ENCODE assay signal across 11 cellular contexts in genomic region chr19:19562665-19563347, GRCh38. TPM values are rescaled to one million over a fixed set of nuclear protein-coding genes. Genes with fewer than 3 reads are reported as not detected.
DNase-seq lines count a peak whose midpoint lies in the region; ATAC-seq and TF ChIP-seq lines count a peak whose summit lies in the region.
"Had no signal": no experiment of that assay in that cellular context is flagged by ENCODE, and none has a peak within 500 bp of the region (broad histone marks: within the 10 kb centered on the region; RNA-seq: fewer than 3 reads in every experiment).

No MANE protein-coding gene starts in this region.

- intact Hi-C loops in stomach (cut with DNase I; ENCODE audit: low total_unique reads) = no loop called here

- no peak for TF ChIP-seq EP300 in stomach (IDR thresholded peaks at IDR 0.05)

- peaks cover 0 to 12% (median 2%) of the 10 kb centered on the region in 4 donors for H3K36me3 ChIP-seq in stomach
- H3K36me3 ChIP-seq: right lobe of liver had no signal

- H3K9me3 Mint-ChIP-seq in activated CD8-positive, alpha-beta memory T cell treated with anti-CD3 and anti-CD28 coated beads, Interleukin-2, amount 10 ng/mL, durations not matched to agents 7 days and 5 days (ENCODE audit: low read depth) = no peaks in the 10 kb centered on the region
- H3K9me3 Mint-ChIP-seq in stimulated activated memory B cell treated with anti-CD40 and anti-IgM and Interleukin-4, amounts not matched to agents 10 μg/mL and 1 μg/mL and 100 μg/mL, for 72 hours = no peaks in the 10 kb centered on the region
- no peaks in the 10 kb centered on the region for H3K9me3 Mint-ChIP-seq in mesothelial cell of epicardium

- CTCF ChIA-PET in activated CD8-positive, alpha-beta memory T cell treated with anti-CD3 and anti-CD28 coated beads, Interleukin-2, amount 10 ng/mL, durations not matched to agents 7 days and 5 days (lab: Charles Lee) = interaction anchor here (1.0 to 1.6 kb wide), 4 partner anchors 10 to 27 kb away, joined by 3 to 6 read pairs (median 3); no protein-coding TSS in a partner anchor

- TF ChIP-seq CTCF in stomach (IDR thresholded peaks at IDR 0.05) = no peak
- no peak for TF ChIP-seq CTCF in mesothelial cell of epicardium (IDR thresholded peaks at IDR 0.05; ENCODE audit: unreplicated experiment)

- H3K4me3 Mint-ChIP-seq in activated CD8-positive, alpha-beta memory T cell treated with anti-CD3 and anti-CD28 coated beads, Interleukin-2, amount 10 ng/mL, durations not matched to agents 7 days and 5 days = no peak overlapping the region
- no peak overlapping the region for H3K4me3 Mint-ChIP-seq in stimulated activated memory B cell treated with anti-CD40 and anti-IgM and Interleukin-4, amounts not matched to agents 10 μg/mL and 1 μg/mL and 100 μg/mL, for 72 hours
- H3K4me3 Mint-ChIP-seq in mesothelial cell of epicardium = no peak overlapping the region

- H3K27ac ChIP-seq in stomach = no peak overlapping the region
- H3K27ac ChIP-seq: right lobe of liver had no signal

- 74 to 84% (median 77%) methylated on average over 7 to 17 of the region's 17 CpGs for WGBS in stomach, 5 donors

- no peak for TF ChIP-seq POLR2A in stomach (IDR thresholded peaks at IDR 0.05)

- H3K27me3 Mint-ChIP-seq in activated CD8-positive, alpha-beta memory T cell treated with anti-CD3 and anti-CD28 coated beads, Interleukin-2, amount 10 ng/mL, durations not matched to agents 7 days and 5 days = no peaks in the 10 kb centered on the region
- no peaks in the 10 kb centered on the region for H3K27me3 Mint-ChIP-seq in stimulated activated memory B cell treated with anti-CD40 and anti-IgM and Interleukin-4, amounts not matched to agents 10 μg/mL and 1 μg/mL and 100 μg/mL, for 72 hours
- H3K27me3 Mint-ChIP-seq in mesothelial cell of epicardium (ENCODE audit: low read depth) = no peaks in the 10 kb centered on the region

- peak; percentile 70 for ATAC-seq in activated CD8-positive, alpha-beta memory T cell treated with anti-CD3 and anti-CD28 coated beads, Interleukin-2, amount 10 ng/mL, durations not matched to agents 7 days and 5 days
- ATAC-seq in esophagus mucosa = peak; percentile 29
- peak; percentile 17 for ATAC-seq in stimulated activated memory B cell treated with anti-CD40 and anti-IgM and Interleukin-4, amounts not matched to agents 10 μg/mL and 1 μg/mL and 100 μg/mL, for 72 hours

- no peak overlapping the region for H3K4me3 ChIP-seq in stomach
- H3K4me3 ChIP-seq: right lobe of liver had no signal

- DNase-seq in activated CD8-positive, alpha-beta memory T cell treated with anti-CD3 and anti-CD28 coated beads for 4 hours (ENCODE audit: low read depth in 2 of 2) = peak; percentile 20 to 25
- no peak for DNase-seq in activated CD8-positive, alpha-beta memory T cell treated with anti-CD3 and anti-CD28 coated beads for 24 hours
- peak; percentile 51 for DNase-seq in activated CD8-positive, alpha-beta memory T cell treated with anti-CD3 and anti-CD28 coated beads, Interleukin-2, amount 10 ng/mL, durations not matched to agents 7 days and 5 days
- DNase-seq in stomach = no peak
- no peak for DNase-seq in DMS79 treated with DMSO at 0.1 percent for 48 hours (lab: John Stamatoyannopoulos, UW)
- DNase-seq in mesothelial cell of epicardium (ENCODE audit: low spot score in 2 of 2, unreplicated experiment in 2 of 2) = no peak
- DNase-seq: right lobe of liver had no signal

- no peaks in the 10 kb centered on the region for H3K9me3 ChIP-seq in stomach
- H3K9me3 ChIP-seq: right lobe of liver had no signal

- H3K27me3 ChIP-seq in stomach = no peaks in the 10 kb centered on the region
- H3K27me3 ChIP-seq: right lobe of liver had no signal

- no peaks in the 10 kb centered on the region for H3K4me1 Mint-ChIP-seq in activated CD8-positive, alpha-beta memory T cell treated with anti-CD3 and anti-CD28 coated beads, Interleukin-2, amount 10 ng/mL, durations not matched to agents 7 days and 5 days
- H3K4me1 Mint-ChIP-seq in stimulated activated memory B cell treated with anti-CD40 and anti-IgM and Interleukin-4, amounts not matched to agents 10 μg/mL and 1 μg/mL and 100 μg/mL, for 72 hours = peaks cover 12% of the 10 kb centered on the region
- H3K4me1 Mint-ChIP-seq in mesothelial cell of epicardium = no peaks in the 10 kb centered on the region

- peak overlapping the region; percentile 57 for H3K27ac Mint-ChIP-seq in activated CD8-positive, alpha-beta memory T cell treated with anti-CD3 and anti-CD28 coated beads, Interleukin-2, amount 10 ng/mL, durations not matched to agents 7 days and 5 days
- no peak overlapping the region for H3K27ac Mint-ChIP-seq in stimulated activated memory B cell treated with anti-CD40 and anti-IgM and Interleukin-4, amounts not matched to agents 10 μg/mL and 1 μg/mL and 100 μg/mL, for 72 hours
- no peak overlapping the region for H3K27ac Mint-ChIP-seq in mesothelial cell of epicardium

- H3K36me3 Mint-ChIP-seq in activated CD8-positive, alpha-beta memory T cell treated with anti-CD3 and anti-CD28 coated beads, Interleukin-2, amount 10 ng/mL, durations not matched to agents 7 days and 5 days = peaks cover 32% of the 10 kb centered on the region
- H3K36me3 Mint-ChIP-seq in stimulated activated memory B cell treated with anti-CD40 and anti-IgM and Interleukin-4, amounts not matched to agents 10 μg/mL and 1 μg/mL and 100 μg/mL, for 72 hours = peaks cover 70% of the 10 kb centered on the region
- H3K36me3 Mint-ChIP-seq in mesothelial cell of epicardium = peaks cover 24% of the 10 kb centered on the region

- H3K4me1 ChIP-seq in stomach = no peaks in the 10 kb centered on the region
- H3K4me1 ChIP-seq: right lobe of liver had no signal

RNA-seq across cellular contexts. Expression of gene CILP2, which starts 24.7 kb away (rescaled TPM):
- under 1 TPM; 0.12 to 0.15 TPM for total RNA-seq in activated CD8-positive, alpha-beta memory T cell treated with anti-CD3 and anti-CD28 coated beads, Interleukin-2, amount 10 ng/mL, durations not matched to agents 7 days and 5 days
- total RNA-seq in esophagus mucosa = not detected
- 1 to 10 TPM in 1 of 5 donors, under 1 TPM in 2, not detected in 2; under 0.01 to 1.4 (median 0.73) TPM for total RNA-seq in stomach
- under 1 TPM in 1 of 3 donors, not detected in 2; 0.05 TPM for polyA plus RNA-seq in stomach
- total RNA-seq in mesothelial cell of epicardium = 22.7 to 23.2 TPM (median 23.2 TPM) in 3 replicates
- total RNA-seq: SK-MEL-5 had no signal

RNA-seq across cellular contexts. Expression of gene YJEFN3, which starts 34.1 kb away (rescaled TPM):
- total RNA-seq in activated CD8-positive, alpha-beta memory T cell treated with anti-CD3 and anti-CD28 coated beads, Interleukin-2, amount 10 ng/mL, durations not matched to agents 7 days and 5 days = 1 to 10 TPM; 7.4 to 9.9 TPM
- total RNA-seq in esophagus mucosa (1.00 TPM), stomach (100 to 1,000 TPM in 1 of 5 donors, 1 to 10 TPM in 1, under 1 TPM in 3; 0.43 to 117 (median 0.92) TPM), mesothelial cell of epicardium (19.0 to 22.6 TPM (median 20.7 TPM) in 3 replicates)
- polyA plus RNA-seq in stomach = 10 to 100 TPM in 1 of 3 donors, 1 to 10 TPM in 2; 4.9 to 14.5 (median 5.2) TPM

RNA-seq across cellular contexts. Expression of gene NDUFA13, which starts 46.8 kb away (rescaled TPM):
- total RNA-seq in activated CD8-positive, alpha-beta memory T cell treated with anti-CD3 and anti-CD28 coated beads, Interleukin-2, amount 10 ng/mL, durations not matched to agents 7 days and 5 days = 100 to 1,000 TPM; 372 to 417 TPM
- total RNA-seq in esophagus mucosa (314 TPM), stomach (100 to 1,000 TPM in 1 of 5 donors, 10 to 100 TPM in 4; 24.5 to 204 (median 71.4) TPM), mesothelial cell of epicardium (338 to 343 TPM (median 342 TPM) in 3 replicates)
- polyA plus RNA-seq in stomach = 100 to 1,000 TPM; 258 to 367 (median 300) TPM

RNA-seq across cellular contexts. Expression of gene TSSK6, which starts 47.5 kb away (rescaled TPM):
- total RNA-seq in activated CD8-positive, alpha-beta memory T cell treated with anti-CD3 and anti-CD28 coated beads, Interleukin-2, amount 10 ng/mL, durations not matched to agents 7 days and 5 days = 1 to 10 TPM; 4.2 to 6.3 TPM
- total RNA-seq in esophagus mucosa (1.4 TPM), stomach (10 to 100 TPM in 1 of 5 donors, 1 to 10 TPM in 3, not detected in 1; 2.0 to 31.7 (median 5.6) TPM), mesothelial cell of epicardium (1.9 to 2.3 TPM (median 2.1 TPM) in 3 replicates)
- 1 to 10 TPM in 1 of 3 donors, under 1 TPM in 2; 0.93 to 2.0 (median 0.93) TPM for polyA plus RNA-seq in stomach

RNA-seq across cellular contexts. Expression of gene PBX4, which starts 55.7 kb away (rescaled TPM):
- 10 to 100 TPM; 39.9 to 62.3 TPM for total RNA-seq in activated CD8-positive, alpha-beta memory T cell treated with anti-CD3 and anti-CD28 coated beads, Interleukin-2, amount 10 ng/mL, durations not matched to agents 7 days and 5 days
- total RNA-seq in esophagus mucosa (0.20 TPM), stomach (10 to 100 TPM in 2 of 5 donors, 1 to 10 TPM in 2, not detected in 1; 2.0 to 60.7 (median 17.5) TPM), mesothelial cell of epicardium (11.3 to 12.8 TPM (median 12.2 TPM) in 3 replicates)
- 1 to 10 TPM; 2.9 to 4.9 (median 2.9) TPM for polyA plus RNA-seq in stomach
- total RNA-seq: dermis microvascular lymphatic vessel endothelial cell had no signal

Comparison
In these comparisons a context has a peak if more than half of its experiments do, and no peak if none do; other contexts are left out.
1. DNase-seq: peak in activated CD8-positive, alpha-beta memory T cell treated with anti-CD3 and anti-CD28 coated beads for 4 hours (2 of 2) and activated CD8-positive, alpha-beta memory T cell treated with anti-CD3 and anti-CD28 coated beads, Interleukin-2, amount 10 ng/mL, durations not matched to agents 7 days and 5 days (single experiment); none in activated CD8-positive, alpha-beta memory T cell treated with anti-CD3 and anti-CD28 coated beads for 24 hours (single experiment), stomach (single experiment), DMS79 treated with DMSO at 0.1 percent for 48 hours (single experiment) and mesothelial cell of epicardium (0 of 2).
2. ATAC-seq: peak in every context shown above with its lines; median percentile 70 in activated CD8-positive, alpha-beta memory T cell treated with anti-CD3 and anti-CD28 coated beads, Interleukin-2, amount 10 ng/mL, durations not matched to agents 7 days and 5 days; 29 in esophagus mucosa; 17 in stimulated activated memory B cell treated with anti-CD40 and anti-IgM and Interleukin-4, amounts not matched to agents 10 μg/mL and 1 μg/mL and 100 μg/mL, for 72 hours.